ENCODE assay signal across 1 cellular context in the genomic region with DNA sequence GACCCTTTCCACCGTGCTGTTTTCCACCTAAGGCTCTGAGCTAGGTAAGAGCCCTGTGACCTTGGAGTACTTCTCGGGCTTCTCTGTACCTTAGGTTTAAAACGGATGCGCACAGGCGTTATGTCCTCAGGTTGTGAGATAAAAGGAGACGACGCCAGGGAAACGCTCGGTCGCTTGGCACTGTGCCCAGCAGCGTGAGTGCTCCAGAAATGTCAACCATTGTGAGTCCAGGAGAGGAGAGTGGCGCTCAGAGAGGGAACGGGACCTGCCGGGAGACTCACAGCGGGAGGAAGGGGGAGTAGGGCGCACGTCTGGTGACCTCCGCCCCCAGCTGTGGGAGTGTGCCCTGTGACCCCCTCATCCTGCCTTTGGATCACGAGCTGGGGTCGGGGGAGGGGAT.
TF ChIP-seq lines count a peak whose summit lies in the region.

No MANE protein-coding gene starts in this region.

TF ChIP-seq in H1, 55 proteins besides CTCF, POLR2A, EP300 and RAD21:
- TF ChIP-seq RFX5 (IDR thresholded peaks at IDR 0.05; ENCODE audit: borderline replicate concordance, low read depth, low read length) (no peak), SUZ12 (IDR thresholded peaks at IDR 0.05; ENCODE audit: low read length) (peak; percentile 37; the same call in 1 of the 2 replicates)
